ENCODE assay signal across 1 cellular context in the genomic region with DNA sequence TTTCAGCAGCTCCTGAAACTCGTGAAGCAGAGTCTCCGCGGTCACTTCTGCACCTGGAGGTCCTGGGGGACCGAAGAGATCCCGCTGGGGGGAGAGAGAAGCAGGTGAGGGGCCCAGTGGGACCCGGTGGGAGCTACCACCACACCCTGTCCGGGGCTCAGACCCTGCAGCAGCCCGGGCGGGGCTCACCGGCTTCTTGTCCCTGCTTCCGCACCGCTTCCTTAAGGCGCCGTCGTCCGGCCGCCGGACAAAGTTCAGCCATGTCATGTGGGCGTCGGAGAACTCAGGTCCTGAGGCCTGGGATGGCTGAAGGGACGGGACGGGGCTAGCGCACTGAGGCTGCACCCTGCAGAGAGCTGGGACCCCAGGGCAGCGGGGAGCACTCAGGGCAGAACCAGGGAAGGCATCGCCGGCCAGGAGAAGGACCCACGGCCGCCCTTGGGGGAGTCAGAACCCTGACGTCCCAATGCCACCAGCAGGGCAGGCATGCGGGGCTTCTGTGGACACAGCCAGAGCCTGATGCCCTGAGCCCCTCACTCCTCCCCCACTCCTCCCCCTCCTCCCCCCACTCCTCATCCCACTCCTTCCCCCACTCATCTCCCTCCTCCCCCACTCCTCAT.
TF ChIP-seq lines count a peak whose summit lies in the region.

No MANE protein-coding gene starts in this region.

TF ChIP-seq in H1, 55 proteins besides CTCF, POLR2A, EP300 and RAD21:
- TF ChIP-seq ATF2 (IDR thresholded peaks at IDR 0.05; ENCODE audit: low read length), result no peak
- no peak for TF ChIP-seq RXRA (IDR thresholded peaks at IDR 0.05; ENCODE audit: insufficient read depth, low read depth, low read length)
- no peak for TF ChIP-seq TAF7 (optimal IDR thresholded peaks at IDR 0.05; ENCODE audit: borderline replicate concordance, low read depth, low read length)
- TF ChIP-seq SP4 (IDR thresholded peaks at IDR 0.05; ENCODE audit: low read length), result no peak
